1 cellular context compared by ENCODE assay signal in genomic region chr11:65589444-65590239, GRCh38.
TF ChIP-seq lines count a peak whose summit lies in the region.

No MANE protein-coding gene starts in this region.

TF ChIP-seq in GM12878, 131 proteins besides CTCF, POLR2A, EP300 and RAD21 (continued from another document):
- TF ChIP-seq NRF1 (conservative IDR thresholded peaks at IDR 0.05; ENCODE audit: low read depth, low read length) (no peak), ZNF384 (IDR thresholded peaks at IDR 0.05; ENCODE audit: borderline replicate concordance, low read depth, low read length) (no peak), IKZF1 (conservative IDR thresholded peaks at IDR 0.05) (0 out of 2 replicates have a peak, but pooled peaks have one; percentile 15), IRF5 (IDR thresholded peaks at IDR 0.05; ENCODE audit: borderline replicate concordance) (no peak), CHD1 (IDR thresholded peaks at IDR 0.05; ENCODE audit: low read depth, low read length) (no peak), SIN3A (IDR thresholded peaks at IDR 0.05; ENCODE audit: low read depth, low read length) (0 out of 2 replicates have a peak, but pooled peaks have one; percentile 35), JUND (IDR thresholded peaks at IDR 0.05; ENCODE audit: low read depth, low read length) (0 out of 2 replicates have a peak, but pooled peaks have one; percentile 10), STAT1 (conservative IDR thresholded peaks at IDR 0.05) (no peak), FOS (IDR thresholded peaks at IDR 0.05; ENCODE audit: borderline replicate concordance, extremely low read depth, insufficient read length) (no peak), TARDBP (IDR thresholded peaks at IDR 0.05; ENCODE audit: borderline replicate concordance) (no peak), USF2 (IDR thresholded peaks at IDR 0.05; ENCODE audit: borderline replicate concordance, low read depth, low read length) (no peak), SMC3 (IDR thresholded peaks at IDR 0.05; ENCODE audit: borderline replicate concordance, low read length) (0 out of 2 replicates have a peak, but pooled peaks have one; percentile 5), HDGF (IDR thresholded peaks at IDR 0.05) (peak; percentile 89), CEBPB (IDR thresholded peaks at IDR 0.05; ENCODE audit: borderline replicate concordance in 1 of 2, low read depth in 2 of 2, low read length in 2 of 2) (no peak), RB1 (IDR thresholded peaks at IDR 0.05; ENCODE audit: borderline replicate concordance) (no peak), CBFB (IDR thresholded peaks at IDR 0.05; ENCODE audit: low read depth) (peak; percentile 76; the same call in 1 of the 2 replicates), NFYA (IDR thresholded peaks at IDR 0.05; ENCODE audit: borderline replicate concordance, low read depth, low read length) (no peak), NFIC (IDR thresholded peaks at IDR 0.05; ENCODE audit: low read depth, low read length) (no peak), MYC (IDR thresholded peaks at IDR 0.05; ENCODE audit: insufficient read depth, insufficient read length, insufficient replicate concordance, low read length, severe bottlenecking) (no peak), TCF12 (IDR thresholded peaks at IDR 0.05; ENCODE audit: low read depth, low read length) (0 out of 2 replicates have a peak, but pooled peaks have one; percentile 24), CREB1 (IDR thresholded peaks at IDR 0.05; ENCODE audit: low read depth) (0 out of 2 replicates have a peak, but pooled peaks have one; percentile 38), MAX (IDR thresholded peaks at IDR 0.05; ENCODE audit: low read depth, low read length) (no peak), SUZ12 (IDR thresholded peaks at IDR 0.05; ENCODE audit: unreplicated experiment) (no peak), POU2F2 (IDR thresholded peaks at IDR 0.05; ENCODE audit: borderline replicate concordance, low read depth, low read length) (no peak), HDAC6 (IDR thresholded peaks at IDR 0.05; ENCODE audit: unreplicated experiment) (no peak), EGR1 (IDR thresholded peaks at IDR 0.05; ENCODE audit: borderline replicate concordance in 1 of 2, low read depth in 2 of 2, low read length in 2 of 2) (peak in 1 of 2 experiments; percentile 67; a peak in 1 of 3 replicates), EED (IDR thresholded peaks at IDR 0.05; ENCODE audit: low read depth) (no peak), MYB (IDR thresholded peaks at IDR 0.05; ENCODE audit: borderline replicate concordance, low read depth, low read length) (no peak), PAX5 (IDR thresholded peaks at IDR 0.05; ENCODE audit: borderline replicate concordance, low read depth, low read length) (no peak)
- TF ChIP-seq, protein P1, sequence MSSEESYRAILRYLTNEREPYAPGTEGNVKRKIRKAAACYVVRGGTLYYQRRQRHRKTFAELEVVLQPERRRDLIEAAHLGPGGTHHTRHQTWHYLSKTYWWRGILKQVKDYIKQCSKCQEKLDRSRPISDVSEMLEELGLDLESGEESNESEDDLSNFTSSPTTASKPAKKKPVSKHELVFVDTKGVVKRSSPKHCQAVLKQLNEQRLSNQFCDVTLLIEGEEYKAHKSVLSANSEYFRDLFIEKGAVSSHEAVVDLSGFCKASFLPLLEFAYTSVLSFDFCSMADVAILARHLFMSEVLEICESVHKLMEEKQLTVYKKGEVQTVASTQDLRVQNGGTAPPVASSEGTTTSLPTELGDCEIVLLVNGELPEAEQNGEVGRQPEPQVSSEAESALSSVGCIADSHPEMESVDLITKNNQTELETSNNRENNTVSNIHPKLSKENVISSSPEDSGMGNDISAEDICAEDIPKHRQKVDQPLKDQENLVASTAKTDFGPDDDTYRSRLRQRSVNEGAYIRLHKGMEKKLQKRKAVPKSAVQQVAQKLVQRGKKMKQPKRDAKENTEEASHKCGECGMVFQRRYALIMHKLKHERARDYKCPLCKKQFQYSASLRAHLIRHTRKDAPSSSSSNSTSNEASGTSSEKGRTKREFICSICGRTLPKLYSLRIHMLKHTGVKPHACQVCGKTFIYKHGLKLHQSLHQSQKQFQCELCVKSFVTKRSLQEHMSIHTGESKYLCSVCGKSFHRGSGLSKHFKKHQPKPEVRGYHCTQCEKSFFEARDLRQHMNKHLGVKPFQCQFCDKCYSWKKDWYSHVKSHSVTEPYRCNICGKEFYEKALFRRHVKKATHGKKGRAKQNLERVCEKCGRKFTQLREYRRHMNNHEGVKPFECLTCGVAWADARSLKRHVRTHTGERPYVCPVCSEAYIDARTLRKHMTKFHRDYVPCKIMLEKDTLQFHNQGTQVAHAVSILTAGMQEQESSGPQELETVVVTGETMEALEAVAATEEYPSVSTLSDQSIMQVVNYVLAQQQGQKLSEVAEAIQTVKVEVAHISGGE (CRISPR knock-in tag; IDR thresholded peaks at IDR 0.05): no peak
- TF ChIP-seq, protein P2, sequence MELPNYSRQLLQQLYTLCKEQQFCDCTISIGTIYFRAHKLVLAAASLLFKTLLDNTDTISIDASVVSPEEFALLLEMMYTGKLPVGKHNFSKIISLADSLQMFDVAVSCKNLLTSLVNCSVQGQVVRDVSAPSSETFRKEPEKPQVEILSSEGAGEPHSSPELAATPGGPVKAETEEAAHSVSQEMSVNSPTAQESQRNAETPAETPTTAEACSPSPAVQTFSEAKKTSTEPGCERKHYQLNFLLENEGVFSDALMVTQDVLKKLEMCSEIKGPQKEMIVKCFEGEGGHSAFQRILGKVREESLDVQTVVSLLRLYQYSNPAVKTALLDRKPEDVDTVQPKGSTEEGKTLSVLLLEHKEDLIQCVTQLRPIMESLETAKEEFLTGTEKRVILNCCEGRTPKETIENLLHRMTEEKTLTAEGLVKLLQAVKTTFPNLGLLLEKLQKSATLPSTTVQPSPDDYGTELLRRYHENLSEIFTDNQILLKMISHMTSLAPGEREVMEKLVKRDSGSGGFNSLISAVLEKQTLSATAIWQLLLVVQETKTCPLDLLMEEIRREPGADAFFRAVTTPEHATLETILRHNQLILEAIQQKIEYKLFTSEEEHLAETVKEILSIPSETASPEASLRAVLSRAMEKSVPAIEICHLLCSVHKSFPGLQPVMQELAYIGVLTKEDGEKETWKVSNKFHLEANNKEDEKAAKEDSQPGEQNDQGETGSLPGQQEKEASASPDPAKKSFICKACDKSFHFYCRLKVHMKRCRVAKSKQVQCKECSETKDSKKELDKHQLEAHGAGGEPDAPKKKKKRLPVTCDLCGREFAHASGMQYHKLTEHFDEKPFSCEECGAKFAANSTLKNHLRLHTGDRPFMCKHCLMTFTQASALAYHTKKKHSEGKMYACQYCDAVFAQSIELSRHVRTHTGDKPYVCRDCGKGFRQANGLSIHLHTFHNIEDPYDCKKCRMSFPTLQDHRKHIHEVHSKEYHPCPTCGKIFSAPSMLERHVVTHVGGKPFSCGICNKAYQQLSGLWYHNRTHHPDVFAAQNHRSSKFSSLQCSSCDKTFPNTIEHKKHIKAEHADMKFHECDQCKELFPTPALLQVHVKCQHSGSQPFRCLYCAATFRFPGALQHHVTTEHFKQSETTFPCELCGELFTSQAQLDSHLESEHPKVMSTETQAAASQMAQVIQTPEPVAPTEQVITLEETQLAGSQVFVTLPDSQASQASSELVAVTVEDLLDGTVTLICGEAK (IDR thresholded peaks at IDR 0.05; ENCODE audit: borderline replicate concordance): no peak
